In the genomic region with DNA sequence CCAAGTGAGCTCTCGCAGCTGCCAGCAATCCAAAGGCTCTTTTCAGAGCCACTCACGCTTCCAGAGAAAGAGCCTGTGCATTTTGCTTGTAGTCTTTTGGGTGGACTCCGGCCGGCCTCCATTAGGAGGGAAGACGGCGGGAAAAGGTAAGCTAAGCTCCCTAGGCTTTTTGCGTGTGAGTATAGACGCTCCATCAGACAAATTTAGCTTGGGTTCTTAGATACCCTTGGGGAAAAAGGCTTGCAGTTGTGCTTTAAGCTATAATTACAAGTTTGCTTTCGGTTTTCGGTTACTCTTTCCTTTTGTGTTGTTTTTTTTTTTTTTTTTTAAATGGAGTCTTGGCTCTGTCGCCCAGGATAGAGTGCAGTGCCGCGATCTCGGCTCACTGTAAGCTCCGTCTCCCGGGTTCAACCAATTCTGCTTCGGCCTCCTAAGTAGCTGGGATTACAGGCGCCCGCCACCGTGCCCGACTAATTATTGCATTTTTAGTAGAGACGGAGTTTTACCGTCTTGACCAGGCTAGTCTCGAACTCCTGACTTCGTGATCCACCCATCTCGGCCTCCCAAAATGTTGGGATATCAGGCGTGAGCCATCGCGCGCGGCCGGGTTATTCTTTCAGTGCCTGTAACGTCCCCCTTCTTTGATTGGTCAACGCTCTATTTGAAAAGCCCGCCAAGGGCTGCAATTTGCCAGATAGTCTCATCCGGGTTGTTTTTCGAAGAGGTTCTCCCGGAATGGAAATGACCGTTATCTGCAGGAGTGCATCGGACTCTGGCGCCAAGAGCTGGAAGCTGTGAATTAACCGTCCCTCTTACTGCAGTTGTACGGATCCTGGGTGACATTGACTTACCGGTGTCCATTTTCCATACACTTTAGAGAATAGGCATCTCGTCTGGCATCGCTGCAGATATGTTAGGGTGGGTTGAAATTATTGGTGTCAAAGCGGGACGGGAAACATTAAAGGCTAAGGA, we compare ENCODE assay signal across 1 cellular context.
TF ChIP-seq lines count a peak whose summit lies in the region.

No MANE protein-coding gene starts in this region.

TF ChIP-seq in HepG2, 621 proteins besides CTCF, POLR2A, EP300 and RAD21 (continued from another document and continues in another):
- TF ChIP-seq PRDM10 (CRISPR knock-in tag; IDR thresholded peaks at IDR 0.05; ENCODE audit: low read depth) = peak; percentile 35; the same call in 1 of the 2 replicates
- peak; percentile 61 for TF ChIP-seq KDM2A (CRISPR knock-in tag; IDR thresholded peaks at IDR 0.05; ENCODE audit: borderline replicate concordance, low read depth)
- no peak for TF ChIP-seq ZNF543 (CRISPR knock-in tag; IDR thresholded peaks at IDR 0.05)
- TF ChIP-seq, protein P1, sequence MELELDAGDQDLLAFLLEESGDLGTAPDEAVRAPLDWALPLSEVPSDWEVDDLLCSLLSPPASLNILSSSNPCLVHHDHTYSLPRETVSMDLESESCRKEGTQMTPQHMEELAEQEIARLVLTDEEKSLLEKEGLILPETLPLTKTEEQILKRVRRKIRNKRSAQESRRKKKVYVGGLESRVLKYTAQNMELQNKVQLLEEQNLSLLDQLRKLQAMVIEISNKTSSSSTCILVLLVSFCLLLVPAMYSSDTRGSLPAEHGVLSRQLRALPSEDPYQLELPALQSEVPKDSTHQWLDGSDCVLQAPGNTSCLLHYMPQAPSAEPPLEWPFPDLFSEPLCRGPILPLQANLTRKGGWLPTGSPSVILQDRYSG (CRISPR knock-in tag; IDR thresholded peaks at IDR 0.05) = no peak
- TF ChIP-seq SCMH1 (CRISPR knock-in tag; IDR thresholded peaks at IDR 0.05; ENCODE audit: borderline replicate concordance) = no peak
- 0 out of 2 replicates have a peak, but pooled peaks have one; percentile 32 for TF ChIP-seq ZNF337 (CRISPR knock-in tag; IDR thresholded peaks at IDR 0.05; ENCODE audit: borderline replicate concordance, low read depth)
- no peak for TF ChIP-seq ARNT (IDR thresholded peaks at IDR 0.05)
- TF ChIP-seq SOX13 (IDR thresholded peaks at IDR 0.05) = peak; percentile 8; the same call in 1 of the 2 replicates
- no peak; a peak in 1 of 4 replicates for TF ChIP-seq SOX13 (CRISPR knock-in tag; conservative IDR thresholded peaks at IDR 0.05 in 1 of 2, IDR thresholded peaks at IDR 0.05 in 1 of 2)
- peak; percentile 22; the same call in 1 of the 2 replicates for TF ChIP-seq IRF9 (CRISPR knock-in tag; IDR thresholded peaks at IDR 0.05; ENCODE audit: borderline replicate concordance)
- 0 out of 2 replicates have a peak, but pooled peaks have one; percentile 19 for TF ChIP-seq ZNF678 (CRISPR knock-in tag; IDR thresholded peaks at IDR 0.05)
- TF ChIP-seq ZNF724P (CRISPR knock-in tag; IDR thresholded peaks at IDR 0.05; ENCODE audit: borderline replicate concordance) = no peak
- peak; percentile 51; the same call in 1 of the 2 replicates for TF ChIP-seq ERF (CRISPR knock-in tag; IDR thresholded peaks at IDR 0.05)
- TF ChIP-seq ZNF180 (CRISPR knock-in tag; IDR thresholded peaks at IDR 0.05; ENCODE audit: borderline replicate concordance, low read depth) = no peak
- no peak for TF ChIP-seq ZNF563 (CRISPR knock-in tag; IDR thresholded peaks at IDR 0.05)
- TF ChIP-seq SNAPC4 (CRISPR knock-in tag; IDR thresholded peaks at IDR 0.05) = no peak
- TF ChIP-seq MAFF (IDR thresholded peaks at IDR 0.05; ENCODE audit: low read depth, low read length) = no peak
- no peak for TF ChIP-seq RFX3 (CRISPR knock-in tag; IDR thresholded peaks at IDR 0.05)
- no peak for TF ChIP-seq ZNF550 (CRISPR knock-in tag; IDR thresholded peaks at IDR 0.05; ENCODE audit: borderline replicate concordance)
- TF ChIP-seq JARID2 (CRISPR knock-in tag; IDR thresholded peaks at IDR 0.05; ENCODE audit: insufficient replicate concordance) = peak; percentile 37
- TF ChIP-seq FOXJ3 (CRISPR knock-in tag; IDR thresholded peaks at IDR 0.05; ENCODE audit: borderline replicate concordance) = no peak
- TF ChIP-seq MEIS2 (CRISPR knock-in tag; IDR thresholded peaks at IDR 0.05) = 0 out of 2 replicates have a peak, but pooled peaks have one; percentile 31
- TF ChIP-seq, protein P2, sequence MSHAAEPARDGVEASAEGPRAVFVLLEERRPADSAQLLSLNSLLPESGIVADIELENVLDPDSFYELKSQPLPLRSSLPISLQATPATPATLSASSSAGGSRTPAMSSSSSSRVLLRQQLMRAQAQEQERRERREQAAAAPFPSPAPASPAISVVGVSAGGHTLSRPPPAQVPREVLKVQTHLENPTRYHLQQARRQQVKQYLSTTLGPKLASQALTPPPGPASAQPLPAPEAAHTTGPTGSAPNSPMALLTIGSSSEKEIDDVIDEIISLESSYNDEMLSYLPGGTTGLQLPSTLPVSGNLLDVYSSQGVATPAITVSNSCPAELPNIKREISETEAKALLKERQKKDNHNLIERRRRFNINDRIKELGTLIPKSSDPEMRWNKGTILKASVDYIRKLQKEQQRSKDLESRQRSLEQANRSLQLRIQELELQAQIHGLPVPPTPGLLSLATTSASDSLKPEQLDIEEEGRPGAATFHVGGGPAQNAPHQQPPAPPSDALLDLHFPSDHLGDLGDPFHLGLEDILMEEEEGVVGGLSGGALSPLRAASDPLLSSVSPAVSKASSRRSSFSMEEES (CRISPR knock-in tag; IDR thresholded peaks at IDR 0.05) = peak; percentile 64; the same call in 1 of the 2 replicates
- peak; percentile 97 for TF ChIP-seq E2F5 (CRISPR knock-in tag; conservative IDR thresholded peaks at IDR 0.05)
- peak; percentile 52; the same call in 1 of the 2 replicates for TF ChIP-seq ZKSCAN8 (CRISPR knock-in tag; IDR thresholded peaks at IDR 0.05; ENCODE audit: borderline replicate concordance)
- no peak; the same call in 1 of the 2 replicates for TF ChIP-seq MBD4 (IDR thresholded peaks at IDR 0.05; ENCODE audit: borderline replicate concordance, low read length)
- TF ChIP-seq, protein P3, sequence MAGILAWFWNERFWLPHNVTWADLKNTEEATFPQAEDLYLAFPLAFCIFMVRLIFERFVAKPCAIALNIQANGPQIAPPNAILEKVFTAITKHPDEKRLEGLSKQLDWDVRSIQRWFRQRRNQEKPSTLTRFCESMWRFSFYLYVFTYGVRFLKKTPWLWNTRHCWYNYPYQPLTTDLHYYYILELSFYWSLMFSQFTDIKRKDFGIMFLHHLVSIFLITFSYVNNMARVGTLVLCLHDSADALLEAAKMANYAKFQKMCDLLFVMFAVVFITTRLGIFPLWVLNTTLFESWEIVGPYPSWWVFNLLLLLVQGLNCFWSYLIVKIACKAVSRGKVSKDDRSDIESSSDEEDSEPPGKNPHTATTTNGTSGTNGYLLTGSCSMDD (CRISPR knock-in tag; IDR thresholded peaks at IDR 0.05) = no peak
- no peak for TF ChIP-seq AKNA (CRISPR knock-in tag; IDR thresholded peaks at IDR 0.05; ENCODE audit: borderline replicate concordance)
- TF ChIP-seq MAF1 (CRISPR knock-in tag; IDR thresholded peaks at IDR 0.05; ENCODE audit: borderline replicate concordance) = no peak; the same call in 1 of the 2 replicates
